ENCODE assay signal across 14 cellular contexts in genomic region chr12:121958521-121959240, GRCh38.
DNase-seq lines count a peak whose midpoint lies in the region; TF ChIP-seq lines count a peak whose summit lies in the region.
"Had no signal": no experiment of that assay in that cellular context is flagged by ENCODE, and none has a peak within 500 bp of the region (broad histone marks: within the 10 kb centered on the region; RNA-seq: fewer than 3 reads in every experiment).

No MANE protein-coding gene starts in this region.

- H3K36me3 Mint-ChIP-seq in activated T-cell treated with anti-CD3 and anti-CD28 coated beads, Interleukin-2, amount 50 U/mL, for 24 hours (ENCODE audit: low read depth) = no peaks in the 10 kb centered on the region
- H3K36me3 Mint-ChIP-seq: stimulated activated effector memory CD8-positive, alpha-beta T cell treated with anti-CD3 and anti-CD28 coated beads, Interleukin-12 subunit alpha, Interleukin-12 subunit beta, amount 100 ng/mL, for 72 hours had no signal

- H3K4me3 Mint-ChIP-seq in activated T-cell treated with anti-CD3 and anti-CD28 coated beads, Interleukin-2, amount 50 U/mL, for 24 hours = no peak overlapping the region
- H3K4me3 Mint-ChIP-seq: stimulated activated effector memory CD8-positive, alpha-beta T cell treated with anti-CD3 and anti-CD28 coated beads, Interleukin-12 subunit alpha, Interleukin-12 subunit beta, amount 100 ng/mL, for 72 hours had no signal

- no peaks in the 10 kb centered on the region for H3K27me3 Mint-ChIP-seq in activated T-cell treated with anti-CD3 and anti-CD28 coated beads, Interleukin-2, amount 50 U/mL, for 24 hours

- no peak overlapping the region for H3K4me3 ChIP-seq in fibroblast of pulmonary artery (replicated peaks; ENCODE audit: low read depth, low read length)
- H3K4me3 ChIP-seq: esophagus muscularis mucosa, upper lobe of right lung had no signal

- H3K27ac Mint-ChIP-seq in activated T-cell treated with anti-CD3 and anti-CD28 coated beads, Interleukin-2, amount 50 U/mL, for 24 hours = no peak overlapping the region
- H3K27ac Mint-ChIP-seq: stimulated activated effector memory CD8-positive, alpha-beta T cell treated with anti-CD3 and anti-CD28 coated beads, Interleukin-12 subunit alpha, Interleukin-12 subunit beta, amount 100 ng/mL, for 72 hours had no signal

- no peaks in the 10 kb centered on the region for H3K4me1 Mint-ChIP-seq in activated T-cell treated with anti-CD3 and anti-CD28 coated beads, Interleukin-2, amount 50 U/mL, for 24 hours (ENCODE audit: low read depth)
- H3K4me1 Mint-ChIP-seq: stimulated activated effector memory CD8-positive, alpha-beta T cell treated with anti-CD3 and anti-CD28 coated beads, Interleukin-12 subunit alpha, Interleukin-12 subunit beta, amount 100 ng/mL, for 72 hours had no signal

- DNase-seq in NCI-H748 (lab: John Stamatoyannopoulos, UW; ENCODE audit: unreplicated experiment) (peak; percentile 71), NCI-H748 treated with DMSO at 0.1 percent for 48 hours (lab: John Stamatoyannopoulos, UW) (no peak), NCI-H510A treated with DMSO at 0.1 percent for 48 hours (lab: John Stamatoyannopoulos, UW) (peak; percentile 82), fibroblast of pulmonary artery (ENCODE audit: low read depth) (peak; percentile 20), NCI-H1930 (lab: John Stamatoyannopoulos, UW) (no peak), GM20000 (ENCODE audit: low spot score) (no peak)
- DNase-seq in activated T-cell treated with anti-CD3 and anti-CD28 coated beads, Interleukin-2, amount 50 U/mL, for 24 hours = no peak
- no peak for DNase-seq in stimulated activated CD4-positive, alpha-beta T cell treated with anti-CD3 and anti-CD28 coated beads, Interleukin-4, amount 100 ng/mL, for 24 hours
- DNase-seq: Caco-2, NCI-H1694 treated with DMSO at 0.1 percent for 48 hours, SIG-M5, upper lobe of right lung had no signal

- TF ChIP-seq CTCF in fibroblast of pulmonary artery (IDR thresholded peaks at IDR 0.05; ENCODE audit: low read length, missing control alignments) (no peak), GM20000 (IDR thresholded peaks at IDR 0.05; ENCODE audit: extremely low read depth, missing control alignments) (no peak)

- no peaks in the 10 kb centered on the region for H3K9me3 Mint-ChIP-seq in activated T-cell treated with anti-CD3 and anti-CD28 coated beads, Interleukin-2, amount 50 U/mL, for 24 hours
- H3K9me3 Mint-ChIP-seq: stimulated activated effector memory CD8-positive, alpha-beta T cell treated with anti-CD3 and anti-CD28 coated beads, Interleukin-12 subunit alpha, Interleukin-12 subunit beta, amount 100 ng/mL, for 72 hours had no signal

Comparison
In these comparisons a context has a peak if more than half of its experiments do, and no peak if none do; other contexts are left out.
1. DNase-seq: peak in NCI-H748 (single experiment), NCI-H510A treated with DMSO at 0.1 percent for 48 hours (single experiment) and fibroblast of pulmonary artery (single experiment); none in NCI-H748 treated with DMSO at 0.1 percent for 48 hours (single experiment), activated T-cell treated with anti-CD3 and anti-CD28 coated beads, Interleukin-2, amount 50 U/mL, for 24 hours (single experiment), NCI-H1930 (0 of 2), GM20000 (single experiment) and stimulated activated CD4-positive, alpha-beta T cell treated with anti-CD3 and anti-CD28 coated beads, Interleukin-4, amount 100 ng/mL, for 24 hours (single experiment).